Comparison of ENCODE assay signal across 8 cellular contexts in the genomic region with DNA sequence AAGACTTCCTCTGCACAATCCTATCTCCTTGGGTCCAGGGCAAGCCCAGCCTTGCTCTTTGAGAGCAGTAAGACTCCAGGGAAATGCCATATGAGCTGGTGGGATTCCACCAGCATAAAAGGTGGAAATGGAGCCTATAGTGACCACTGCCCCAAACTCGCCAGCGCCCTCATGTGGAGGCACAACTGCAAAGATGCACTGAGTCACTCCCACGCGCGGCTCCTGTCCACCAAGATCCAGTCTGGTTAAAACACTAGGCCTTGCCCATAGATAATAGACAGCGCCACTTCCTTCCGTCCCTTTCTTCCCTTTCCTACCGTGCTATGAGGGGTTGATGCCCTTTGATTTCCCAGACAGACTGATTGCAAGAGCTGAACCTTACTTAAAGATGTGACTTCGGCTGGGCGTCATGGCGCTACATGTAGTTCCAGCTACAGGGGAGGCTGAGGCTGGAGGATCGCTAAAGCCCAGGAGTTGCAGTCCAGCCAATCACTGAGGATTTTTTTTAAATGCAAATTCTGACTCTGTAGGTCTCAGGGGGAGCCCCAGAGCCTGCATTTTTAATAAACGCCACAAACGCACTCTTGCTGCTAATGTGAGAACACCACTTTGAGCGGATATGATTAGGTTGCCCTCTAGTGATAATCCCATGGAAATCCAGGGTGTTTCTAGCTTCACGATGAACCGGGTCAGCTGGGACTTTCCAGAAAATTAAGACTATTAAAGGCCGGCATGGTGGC.
DNase-seq lines count a peak whose midpoint lies in the region; ATAC-seq and TF ChIP-seq lines count a peak whose summit lies in the region.

No MANE protein-coding gene starts in this region.

- H3K27me3 Mint-ChIP-seq in activated T-helper 17 cell treated with anti-CD3 and anti-CD28 coated beads, Interleukin-2, amount 50 U/mL, for 72 hours, result no peaks in the 10 kb centered on the region

- H3K9ac ChIP-seq in KMS-11, result no peak overlapping the region

- peaks cover 4% of the 10 kb centered on the region for H3K4me1 Mint-ChIP-seq in activated T-helper 17 cell treated with anti-CD3 and anti-CD28 coated beads, Interleukin-2, amount 50 U/mL, for 72 hours

- H3K79me2 ChIP-seq in KMS-11 (ENCODE audit: insufficient read depth, low read depth), result no peaks in the 10 kb centered on the region

- H3K9me3 ChIP-seq in upper lobe of left lung, result no peaks in the 10 kb centered on the region

- H3K27me3 ChIP-seq in KMS-11 (ENCODE audit: insufficient read depth, low read depth) (no peaks in the 10 kb centered on the region), upper lobe of left lung (no peaks in the 10 kb centered on the region)

- TF ChIP-seq CTCF in KMS-11 (conservative IDR thresholded peaks at IDR 0.05; ENCODE audit: low read depth, low read length) (peak; percentile 27; the same call in 1 of the 2 replicates), upper lobe of left lung (IDR thresholded peaks at IDR 0.05) (peak in 2 of 6 experiments; percentile 34)

- peak; percentile 40 for ATAC-seq in activated T-helper 17 cell treated with anti-CD3 and anti-CD28 coated beads, Interleukin-2, amount 50 U/mL, for 72 hours (replicated peaks)
- ATAC-seq in upper lobe of left lung (ENCODE audit: low FRiP score in 2 of 2), result peak; percentile 66 to 77

- no peak overlapping the region for H3K27ac Mint-ChIP-seq in activated T-helper 17 cell treated with anti-CD3 and anti-CD28 coated beads, Interleukin-2, amount 50 U/mL, for 72 hours

- peak; percentile 45 for DNase-seq in NCI-H2171 treated with DMSO at 0.1 percent for 48 hours (lab: John Stamatoyannopoulos, UW)
- no peak for DNase-seq in NCI-H2171 (lab: John Stamatoyannopoulos, UW)
- peak; percentile 56 for DNase-seq in iris pigment epithelial cell (ENCODE audit: low read depth)
- DNase-seq in upper lobe of left lung, result no peak
- DNase-seq in GM19238 (ENCODE audit: insufficient read length, low spot score), result no peak
- no peak for DNase-seq in NCI-H128 (lab: John Stamatoyannopoulos, UW; ENCODE audit: unreplicated experiment)

- H4K20me1 ChIP-seq in KMS-11 (ENCODE audit: insufficient read depth), result no peaks in the 10 kb centered on the region

- no peak overlapping the region for H3K4me3 Mint-ChIP-seq in activated T-helper 17 cell treated with anti-CD3 and anti-CD28 coated beads, Interleukin-2, amount 50 U/mL, for 72 hours

- TF ChIP-seq POLR2A in upper lobe of left lung (IDR thresholded peaks at IDR 0.05), result no peak

- H3K27ac ChIP-seq in KMS-11, result no peak overlapping the region
- no peak overlapping the region for H3K27ac ChIP-seq in upper lobe of left lung

- no peaks in the 10 kb centered on the region for H3K36me3 Mint-ChIP-seq in activated T-helper 17 cell treated with anti-CD3 and anti-CD28 coated beads, Interleukin-2, amount 50 U/mL, for 72 hours (ENCODE audit: low read depth)

- TF ChIP-seq EP300 in upper lobe of left lung (IDR thresholded peaks at IDR 0.05), result no peak

- no peaks in the 10 kb centered on the region for H3K36me3 ChIP-seq in KMS-11 (ENCODE audit: insufficient read depth)
- no peaks in the 10 kb centered on the region for H3K36me3 ChIP-seq in upper lobe of left lung

- no peak overlapping the region for H2AFZ ChIP-seq in KMS-11 (ENCODE audit: low read depth)

- WGBS in upper lobe of left lung, 2 donors, result 70 to 71% methylated on average over 16 to 18 of the region's 18 CpGs

- H3K4me2 ChIP-seq in KMS-11, result no peak overlapping the region

- H3K4me3 ChIP-seq in KMS-11 (IDR thresholded peaks at IDR 0.05; ENCODE audit: insufficient read depth, low read depth, low read length), result no peak overlapping the region
- no peak overlapping the region for H3K4me3 ChIP-seq in upper lobe of left lung

- H3K4me1 ChIP-seq in KMS-11 (ENCODE audit: low read depth, poor library complexity, severe bottlenecking) (no peaks in the 10 kb centered on the region), upper lobe of left lung (no peaks in the 10 kb centered on the region)

- H3K9me3 Mint-ChIP-seq in activated T-helper 17 cell treated with anti-CD3 and anti-CD28 coated beads, Interleukin-2, amount 50 U/mL, for 72 hours, result no peaks in the 10 kb centered on the region

Comparison
In these comparisons a context has a peak if more than half of its experiments do, and no peak if none do; other contexts are left out.
1. DNase-seq: peak in NCI-H2171 treated with DMSO at 0.1 percent for 48 hours (single experiment) and iris pigment epithelial cell (single experiment); none in NCI-H2171 (single experiment), upper lobe of left lung (0 of 2), GM19238 (single experiment) and NCI-H128 (single experiment).